ENCODE assay signal across 8 cellular contexts in genomic region chr12:12562585-12563245, GRCh38. TPM values are rescaled to one million over a fixed set of nuclear protein-coding genes. Genes with fewer than 3 reads are reported as not detected.
DNase-seq lines count a peak whose midpoint lies in the region; ATAC-seq and TF ChIP-seq lines count a peak whose summit lies in the region.

TSS of gene DUSP16 (minus strand) at chr12:12562863. CDS start at chr12:12521098, 41,765 bp downstream.

- no peak; the same call in 1 of the 2 replicates for TF ChIP-seq CTCF in C4-2B (conservative IDR thresholded peaks at IDR 0.05)

- no peaks in the 10 kb centered on the region for H3K27me3 Mint-ChIP-seq in dendritic cell treated with granulocyte-macrophage colony-stimulating factor and Interleukin-4, amounts not matched to agents 40 ng/mL and 50 ng/mL, for 4 days

- H3K27ac ChIP-seq in C4-2B = peak within 1 kb of the TSS; percentile 100

- intact Hi-C loops in dendritic cell treated with granulocyte-macrophage colony-stimulating factor and Interleukin-4, amounts not matched to agents 40 ng/mL and 50 ng/mL, for 4 days (cut with micrococcal nuclease) = loop anchor here (1.0 to 5.0 kb wide), 5 partner anchors 50 to 205 kb away; partner anchors contain the start of genes BORCS5, CDKN1B and CREBL2

- DNase-seq in GM19240 (ENCODE audit: insufficient read length, low spot score) = peak; percentile 67
- DNase-seq in NCI-H526 treated with DMSO at 0.1 percent for 48 hours (lab: John Stamatoyannopoulos, UW) = peak; percentile 67
- peak; percentile 57 to 59 for DNase-seq in activated CD4-positive, alpha-beta T cell treated with anti-CD3 and anti-CD28 coated beads, Interleukin-2, amount 50 U/mL, for 4 hours
- DNase-seq in left lobe of liver (ENCODE audit: low spot score) = peak; percentile 97
- peak; percentile 67 to 76 for DNase-seq in stimulated activated CD4-positive, alpha-beta T cell treated with anti-CD3 and anti-CD28 coated beads, Interleukin-2, amount 100 ng/mL, for 24 hours

- ATAC-seq in HG03457 (IDR thresholded peaks at IDR 0.05; ENCODE audit: unreplicated experiment) (peak; percentile 54), left lobe of liver (peak; percentile 85)

- H3K4me1 Mint-ChIP-seq in dendritic cell treated with granulocyte-macrophage colony-stimulating factor and Interleukin-4, amounts not matched to agents 40 ng/mL and 50 ng/mL, for 4 days (ENCODE audit: low read depth) = peaks cover 36% of the 10 kb centered on the region

- peak within 1 kb of the TSS; percentile 87 for H3K27ac Mint-ChIP-seq in dendritic cell treated with granulocyte-macrophage colony-stimulating factor and Interleukin-4, amounts not matched to agents 40 ng/mL and 50 ng/mL, for 4 days

- H3K4me3 Mint-ChIP-seq in dendritic cell treated with granulocyte-macrophage colony-stimulating factor and Interleukin-4, amounts not matched to agents 40 ng/mL and 50 ng/mL, for 4 days = peak within 1 kb of the TSS; percentile 79

- no peaks in the 10 kb centered on the region for H3K9me3 Mint-ChIP-seq in dendritic cell treated with granulocyte-macrophage colony-stimulating factor and Interleukin-4, amounts not matched to agents 40 ng/mL and 50 ng/mL, for 4 days

- peaks cover 6% of the 10 kb centered on the region for H3K36me3 Mint-ChIP-seq in dendritic cell treated with granulocyte-macrophage colony-stimulating factor and Interleukin-4, amounts not matched to agents 40 ng/mL and 50 ng/mL, for 4 days (ENCODE audit: low read depth)

RNA-seq across cellular contexts. Expression of gene DUSP16, which starts in this region (rescaled TPM):
- total RNA-seq in left lobe of liver = 46.2 TPM

Comparison
In these comparisons a context has a peak if more than half of its experiments do, and no peak if none do; other contexts are left out.
1. Peak in every context shown above with its lines: DNase-seq, ATAC-seq and H3K27ac ChIP-seq.